Comparison of ENCODE assay signal across 11 cellular contexts in genomic region chr17:63523256-63523869, GRCh38. TPM values are rescaled to one million over a fixed set of nuclear protein-coding genes. Genes with fewer than 3 reads are reported as not detected.
DNase-seq lines count a peak whose midpoint lies in the region; ATAC-seq, FAIRE-seq and TF ChIP-seq lines count a peak whose summit lies in the region.
"Had no signal": no experiment of that assay in that cellular context is flagged by ENCODE, and none has a peak within 500 bp of the region (broad histone marks: within the 10 kb centered on the region; RNA-seq: fewer than 3 reads in every experiment).

TSS of gene KCNH6 (plus strand) at chr17:63523358. CDS start at chr17:63523414, 56 bp downstream.

- no peak within 1 kb of the TSS for H3K4ac ChIP-seq in IMR-90 (ENCODE audit: low read depth, low read length)
- no peak within 1 kb of the TSS for H3K4ac ChIP-seq in H1 (replicated peaks; ENCODE audit: insufficient read length, low read depth, low read length)

- H3K9me1 ChIP-seq in IMR-90 (ENCODE audit: insufficient read depth, low read length) = 0 out of 2 replicates have a peak, but pooled peaks cover 4% of the 10 kb centered on the region

- H3K56ac ChIP-seq in IMR-90 (ENCODE audit: extremely low read depth, insufficient read depth, low read length) = no peak within 1 kb of the TSS
- H3K56ac ChIP-seq in H1 (replicated peaks; ENCODE audit: insufficient read length, low read depth, low read length) = no peak within 1 kb of the TSS

- DNase-seq in D721Med (ENCODE audit: insufficient read length, low spot score) (no peak), IMR-90 (no peak), H1 (ENCODE audit: low read depth in 1 of 2, low spot score in 2 of 2) (no peak), HFFc6 (no peak), hepatic stellate cell (ENCODE audit: low spot score) (no peak), SHP77 (lab: John Stamatoyannopoulos, UW) (no peak)

- no peak within 1 kb of the TSS for H2AK5ac ChIP-seq in IMR-90 (ENCODE audit: low read depth, low read length)
- no peak within 1 kb of the TSS for H2AK5ac ChIP-seq in H1 (ENCODE audit: low read depth, low read length)

- H2BK20ac ChIP-seq in IMR-90 (ENCODE audit: low read depth, low read length) = no peak within 1 kb of the TSS
- H2BK20ac ChIP-seq in H1 (ENCODE audit: low read length) = no peak within 1 kb of the TSS

- peak within 1 kb of the TSS; percentile 41; the same call in 1 of the 2 replicates for H3K4me3 ChIP-seq in IMR-90 (ENCODE audit: insufficient read depth, low read depth, low read length)
- peak within 1 kb of the TSS; percentile 49 to 68 (median 59) for H3K4me3 ChIP-seq in H1 (ENCODE audit: extremely low read depth in 1 of 4, insufficient read depth in 2 of 4, low read depth in 3 of 4, low read length in 4 of 4)
- peak within 1 kb of the TSS; percentile 43 for H3K4me3 ChIP-seq in neural cell (ENCODE audit: low read length)

- H2BK120ac ChIP-seq in IMR-90 (ENCODE audit: low read depth, low read length) (no peak within 1 kb of the TSS), H1 (replicated peaks; ENCODE audit: low read depth, low read length) (no peak within 1 kb of the TSS)

- H3K9ac ChIP-seq in IMR-90 (ENCODE audit: low read depth, low read length) = no peak within 1 kb of the TSS
- no peak within 1 kb of the TSS; a peak in 1 of 7 replicates for H3K9ac ChIP-seq in H1 (replicated peaks in 1 of 4; ENCODE audit: extremely low read depth in 1 of 4, low read depth in 3 of 4, low read length in 3 of 4)
- no peak within 1 kb of the TSS for H3K9ac ChIP-seq in neural cell (ENCODE audit: low read length)

- CTCF ChIA-PET in IMR-90 (lab: Yijun Ruan, JAX) (no interaction called here), H1 (lab: Charles Lee; ENCODE audit: partially characterized antibody) (interaction anchor here (0.9 to 2.0 kb wide), 8 partner anchors 21 to 97 kb away, joined by 3 to 7 read pairs (median 6); no protein-coding TSS in a partner anchor)

- dilution Hi-C loops in IMR-90 (cut with HindIII; ENCODE audit: low sequenced_read_pairs, unreplicated experiment) = no loop called here

- H4K8ac ChIP-seq in IMR-90 (ENCODE audit: low read depth in 2 of 2, low read length in 2 of 2) (no peak within 1 kb of the TSS), H1 (ENCODE audit: extremely low read depth, insufficient read depth, low read length) (peak within 1 kb of the TSS; percentile 39; the same call in 1 of the 2 replicates)

- ATAC-seq in IMR-90 (ENCODE audit: low read depth) = no peak
- no peak for ATAC-seq in GM21786 (IDR thresholded peaks at IDR 0.05; ENCODE audit: unreplicated experiment)

- H3K9me2 ChIP-seq in neural cell (ENCODE audit: insufficient read depth, low read length) = no peaks in the 10 kb centered on the region

- in situ Hi-C loops in IMR-90 (cut with MboI; ENCODE audit: low sequenced_read_pairs) = no loop called here

- TF ChIP-seq CTCF in D721Med (IDR thresholded peaks at IDR 0.05; ENCODE audit: insufficient read depth, missing control alignments) (peak; percentile 15), IMR-90 (conservative IDR thresholded peaks at IDR 0.05; ENCODE audit: low read depth, low read length) (no peak), H1 (IDR thresholded peaks at IDR 0.05; ENCODE audit: control extremely low read depth in 1 of 3, insufficient read depth in 1 of 3, low read depth in 1 of 3, low read length in 3 of 3) (peak in 2 of 3 experiments; percentile 0 to 20; a peak in 2 of 4 replicates), neural cell (IDR thresholded peaks at IDR 0.05; ENCODE audit: poor library complexity, severe bottlenecking) (no peak), HFFc6 (IDR thresholded peaks at IDR 0.05) (no peak)

- BruUV-seq in IMR-90 (replicated peaks; lab: Mats Ljungman, UMichigan) = no TSS peak

- H3K9me3 Mint-ChIP-seq in HFFc6 = no peaks in the 10 kb centered on the region

- no peaks in the 10 kb centered on the region for H3K36me3 Mint-ChIP-seq in HFFc6 (ENCODE audit: low read depth)

- H3K27ac Mint-ChIP-seq in HFFc6 = no peak within 1 kb of the TSS

- H3K4me1 Mint-ChIP-seq in HFFc6 (ENCODE audit: low read depth) = 0 out of 2 replicates have a peak, but pooled peaks cover under 1% of the 10 kb centered on the region

- no peak for TF ChIP-seq RAD21 in IMR-90 (IDR thresholded peaks at IDR 0.05; ENCODE audit: low read length)
- TF ChIP-seq RAD21 in H1 (IDR thresholded peaks at IDR 0.05 in 1 of 2, conservative IDR thresholded peaks at IDR 0.05 in 1 of 2; ENCODE audit: low read depth in 2 of 2, low read length in 2 of 2) = peak; percentile 24 to 34
- no peak for TF ChIP-seq RAD21 in neural cell (conservative IDR thresholded peaks at IDR 0.05)

- peaks cover 5% of the 10 kb centered on the region; the same call in 1 of the 2 replicates for H4K20me1 ChIP-seq in IMR-90 (ENCODE audit: insufficient read depth, low read length)
- H4K20me1 ChIP-seq in H1 (replicated peaks in 1 of 2; ENCODE audit: control insufficient read depth in 1 of 2, insufficient read depth in 2 of 2, low read length in 2 of 2) = no peaks in the 10 kb centered on the region
- H4K20me1 ChIP-seq in neural cell (ENCODE audit: insufficient read depth) = no peaks in the 10 kb centered on the region

- no peaks in the 10 kb centered on the region for H3K79me2 ChIP-seq in H1 (ENCODE audit: control insufficient read depth in 1 of 2, insufficient read depth in 2 of 2, low read length in 2 of 2)
- H3K79me2 ChIP-seq in neural cell (replicated peaks; ENCODE audit: insufficient read depth, low read length) = no peaks in the 10 kb centered on the region

- H2BK5ac ChIP-seq in IMR-90 (ENCODE audit: low read depth, low read length, poor library complexity, severe bottlenecking) (no peak within 1 kb of the TSS), H1 (ENCODE audit: low read depth, low read length) (peak within 1 kb of the TSS; percentile 30; the same call in 1 of the 2 replicates)

- no peak within 1 kb of the TSS for H3K4me3 Mint-ChIP-seq in HFFc6

- no peak within 1 kb of the TSS for H2AK9ac ChIP-seq in IMR-90 (replicated peaks; ENCODE audit: low read depth, low read length, poor library complexity)

- H4K5ac ChIP-seq in IMR-90 (ENCODE audit: low read depth, low read length) = no peak within 1 kb of the TSS
- H4K5ac ChIP-seq in H1 (ENCODE audit: insufficient read length, low read depth, low read length) = no peak within 1 kb of the TSS

- H3K4me1 ChIP-seq in IMR-90 (ENCODE audit: control insufficient read depth, insufficient read depth, low read length) (0 out of 2 replicates have a peak, but pooled peaks cover 1% of the 10 kb centered on the region), H1 (replicated peaks in 1 of 4; ENCODE audit: control insufficient read depth in 3 of 4, insufficient read depth in 4 of 4, low read length in 3 of 4) (peaks cover 2 to 8% (median 6%) of the 10 kb centered on the region in 4 experiments; a peak in 6 of 7 replicates)
- H3K4me1 ChIP-seq: foreskin keratinocyte had no signal

- TF ChIP-seq EP300 in H1 (IDR thresholded peaks at IDR 0.05; ENCODE audit: borderline replicate concordance in 1 of 2, low read depth in 2 of 2, low read length in 2 of 2) = no peak
- TF ChIP-seq EP300 in neural cell (conservative IDR thresholded peaks at IDR 0.05; ENCODE audit: poor library complexity, severe bottlenecking) = no peak

- H3F3A ChIP-seq in neural cell (ENCODE audit: insufficient read depth, low read length, poor library complexity, severe bottlenecking) = no peaks in the 10 kb centered on the region

- no peak within 1 kb of the TSS for H3K27ac ChIP-seq in IMR-90 (ENCODE audit: insufficient read depth, low read length)
- no peak within 1 kb of the TSS for H3K27ac ChIP-seq in H1 (ENCODE audit: low read depth, low read length)
- H3K27ac ChIP-seq in neural cell (ENCODE audit: low read length) = no peak within 1 kb of the TSS
- H3K27ac ChIP-seq: foreskin keratinocyte had no signal

- TF ChIP-seq POLR2A in IMR-90 (IDR thresholded peaks at IDR 0.05; ENCODE audit: low read depth, low read length) = no peak
- TF ChIP-seq POLR2A in H1 (IDR thresholded peaks at IDR 0.05; ENCODE audit: control extremely low read depth in 1 of 2, low read depth in 2 of 2, low read length in 2 of 2) = no peak

- H3K79me1 ChIP-seq in IMR-90 (ENCODE audit: low read depth in 1 of 2, low read length in 2 of 2) (no peaks in the 10 kb centered on the region), H1 (ENCODE audit: low read depth, low read length) (no peaks in the 10 kb centered on the region)

- H3K27me3 ChIP-seq in IMR-90 (ENCODE audit: control insufficient read depth, insufficient read depth, low read length) = peaks cover 49% of the 10 kb centered on the region
- H3K27me3 ChIP-seq in H1 (replicated peaks in 1 of 4; ENCODE audit: control insufficient read depth in 3 of 4, extremely low read depth in 1 of 4, insufficient read depth in 3 of 4, low read length in 3 of 4) = peaks cover 0 to 10% (median 5%) of the 10 kb centered on the region in 4 experiments; a peak in 5 of 7 replicates
- peaks cover 43% of the 10 kb centered on the region for H3K27me3 ChIP-seq in neural cell (ENCODE audit: insufficient read depth, low read depth, low read length)

- peak within 1 kb of the TSS; percentile 76 for H3K4me2 ChIP-seq in IMR-90 (ENCODE audit: low read depth, low read length)
- peak within 1 kb of the TSS; percentile 85 to 86 for H3K4me2 ChIP-seq in H1 (ENCODE audit: insufficient read depth in 1 of 2, low read depth in 2 of 2, low read length in 2 of 2)
- H3K4me2 ChIP-seq in neural cell (ENCODE audit: low read length) = no peak within 1 kb of the TSS

- H3K23ac ChIP-seq in IMR-90 (ENCODE audit: low read depth, low read length) (no peak within 1 kb of the TSS), H1 (ENCODE audit: insufficient read length) (no peak within 1 kb of the TSS)

- intact Hi-C loops in IMR-90 (cut with micrococcal nuclease) = no loop called here

- WGBS in IMR-90 (ENCODE audit: extremely low coverage in 2 of 2, insufficient read length in 1 of 2), 2 experiments = 5% methylated on average over 7 of the region's 38 CpGs; no CpG with 5 or more reads in 1 of the 2 experiments
- 4% methylated on average over 31 of the region's 38 CpGs; no CpG with 5 or more reads in 1 of the 2 experiments for WGBS in H1 (ENCODE audit: extremely low coverage in 1 of 2, insufficient coverage in 1 of 2, insufficient read length in 1 of 2, insufficient replicate concordance in 2 of 2, low coverage in 1 of 2, low lambda C conversion rate in 2 of 2, missing lambda C conversion rate in 1 of 2), 2 experiments

- no peaks in the 10 kb centered on the region for H3K36me3 ChIP-seq in IMR-90 (ENCODE audit: control insufficient read depth, insufficient read depth, low read length)
- H3K36me3 ChIP-seq in H1 (ENCODE audit: control insufficient read depth in 2 of 4, insufficient read depth in 4 of 4, low read length in 3 of 4) = no peaks in the 10 kb centered on the region
- no peaks in the 10 kb centered on the region for H3K36me3 ChIP-seq in neural cell (ENCODE audit: insufficient read depth, low read length)

- H3K9me3 ChIP-seq in IMR-90 (ENCODE audit: control insufficient read depth, insufficient read depth, low read length) (no peaks in the 10 kb centered on the region), H1 (ENCODE audit: insufficient read depth in 2 of 2, low read depth in 1 of 2, low read length in 1 of 2) (no peaks in the 10 kb centered on the region), neural cell (ENCODE audit: low read length) (no peaks in the 10 kb centered on the region)

- no peak within 1 kb of the TSS for H3K18ac ChIP-seq in IMR-90 (ENCODE audit: low read depth, low read length)
- H3K18ac ChIP-seq in H1 (ENCODE audit: extremely low read depth, low read length) = peak within 1 kb of the TSS; percentile 48; the same call in 1 of the 2 replicates

- POLR2A ChIA-PET in IMR-90 (lab: Charles Lee; ENCODE audit: unreplicated experiment) (no interaction called here), H1 (lab: Charles Lee; ENCODE audit: partially characterized antibody) (interaction anchor here (1.0 kb wide), 1 partner anchor 99 kb away, joined by 5 read pairs; the partner anchor contains the start of gene MAP3K3)

- FAIRE-seq in D721Med (lab: Jason Lieb, UNC) (no peak), H1 (lab: Jason Lieb, UNC) (no peak)

- H3K23me2 ChIP-seq in H1 (ENCODE audit: low read depth, low read length) = peaks cover 7% of the 10 kb centered on the region; the same call in 1 of the 2 replicates

- H3K27me3 Mint-ChIP-seq in HFFc6 (ENCODE audit: insufficient read depth) = peaks cover 46% of the 10 kb centered on the region

- H2BK15ac ChIP-seq in IMR-90 (ENCODE audit: low read depth, low read length) (no peak within 1 kb of the TSS), H1 (ENCODE audit: low read length) (peak within 1 kb of the TSS; percentile 81; the same call in 1 of the 2 replicates)

- H4K91ac ChIP-seq in IMR-90 (ENCODE audit: insufficient read depth, low read depth, low read length) (no peak within 1 kb of the TSS), H1 (replicated peaks; ENCODE audit: insufficient read length, low read length) (no peak within 1 kb of the TSS)

- no peak within 1 kb of the TSS for H2BK12ac ChIP-seq in H1 (ENCODE audit: low read depth, low read length)

- H3K14ac ChIP-seq in IMR-90 (replicated peaks; ENCODE audit: low read depth, low read length) = no peak within 1 kb of the TSS
- no peak within 1 kb of the TSS for H3K14ac ChIP-seq in H1 (ENCODE audit: insufficient read length)

- H2AFZ ChIP-seq in IMR-90 (replicated peaks; ENCODE audit: low read length, poor library complexity) = peak within 1 kb of the TSS; percentile 79
- peak within 1 kb of the TSS; percentile 90; the same call in 1 of the 2 replicates for H2AFZ ChIP-seq in H1 (ENCODE audit: low read length)
- H2AFZ ChIP-seq in neural cell (ENCODE audit: low read depth, low read length) = no peak within 1 kb of the TSS

RNA-seq across cellular contexts. Expression of gene KCNH6, which starts in this region (rescaled TPM):
- total RNA-seq in IMR-90 (2012; rRNA removed) = 0.18 and 0.28 TPM in 2 replicates
- polyA plus RNA-seq in IMR-90 (2012; rRNA removed) = 0.17 and 0.32 TPM in 2 replicates
- 0.17 and 0.26 TPM in 2 replicates for polyA plus RNA-seq in IMR-90 (2012; cell fraction: cytosol; rRNA removed)
- 0.34 and 1.2 TPM in 2 replicates for polyA plus RNA-seq in IMR-90 (2012; cell fraction: nucleus; rRNA removed; ENCODE audit: low replicate concordance)
- total RNA-seq in H1 (2021; fragmentation: NEBNext Ultra II Directional; extraction: Animal tissue kit (Norgen Biotek cat#: 25700)) = 1.8 TPM in 2 replicates
- 3.6 and 5.0 TPM in 2 replicates for polyA plus RNA-seq in H1 (2011; rRNA removed)
- 2.7 TPM for polyA plus RNA-seq in H1 (2011; cell fraction: cytosol; rRNA removed)
- polyA plus RNA-seq in H1 (2011; cell fraction: nucleus; rRNA removed) = 4.9 TPM
- 0.84 to 1.8 TPM (median 1.4 TPM) in 4 replicates for polyA plus RNA-seq in H1 (2012, experiment 1 of 2)
- polyA plus RNA-seq in H1 (2012, experiment 2 of 2) = 0.75 TPM
- 2.0 TPM for polyA plus RNA-seq in H1 (2013, experiment 1 of 2)
- 2.1 TPM for polyA plus RNA-seq in H1 (2013, experiment 2 of 2)
- 2.8 TPM in 2 replicates for polyA minus RNA-seq in H1 (2011; rRNA and poly(A)+ RNA removed)
- polyA minus RNA-seq in H1 (2011; cell fraction: cytosol; rRNA and poly(A)+ RNA removed) = 0.95 TPM
- 2.8 TPM for polyA minus RNA-seq in H1 (2011; cell fraction: nucleus; rRNA and poly(A)+ RNA removed)
- polyA plus RNA-seq in neural cell = not detected in 2 replicates
- not detected in 2 replicates for polyA minus RNA-seq in neural cell
- total RNA-seq in HFFc6 (2021; fragmentation: NEBNext Ultra II Directional; extraction: Animal tissue kit (Norgen Biotek cat#: 25700)) = not detected
- total RNA-seq: foreskin keratinocyte, G401, omental fat pad had no signal
- polyA plus RNA-seq: foreskin keratinocyte had no signal

Comparison
In these comparisons a context has a peak if more than half of its experiments do, and no peak if none do; other contexts are left out.
1. CTCF ChIP-seq: peak in D721Med (single experiment) and H1 (2 of 3); none in IMR-90 (single experiment), neural cell (single experiment) and HFFc6 (single experiment).
2. Peak in every context shown above with its lines, with median percentiles within 50 percentile points of each other: H3K4me3 ChIP-seq.